1 cellular context compared by ENCODE assay signal in the genomic region with DNA sequence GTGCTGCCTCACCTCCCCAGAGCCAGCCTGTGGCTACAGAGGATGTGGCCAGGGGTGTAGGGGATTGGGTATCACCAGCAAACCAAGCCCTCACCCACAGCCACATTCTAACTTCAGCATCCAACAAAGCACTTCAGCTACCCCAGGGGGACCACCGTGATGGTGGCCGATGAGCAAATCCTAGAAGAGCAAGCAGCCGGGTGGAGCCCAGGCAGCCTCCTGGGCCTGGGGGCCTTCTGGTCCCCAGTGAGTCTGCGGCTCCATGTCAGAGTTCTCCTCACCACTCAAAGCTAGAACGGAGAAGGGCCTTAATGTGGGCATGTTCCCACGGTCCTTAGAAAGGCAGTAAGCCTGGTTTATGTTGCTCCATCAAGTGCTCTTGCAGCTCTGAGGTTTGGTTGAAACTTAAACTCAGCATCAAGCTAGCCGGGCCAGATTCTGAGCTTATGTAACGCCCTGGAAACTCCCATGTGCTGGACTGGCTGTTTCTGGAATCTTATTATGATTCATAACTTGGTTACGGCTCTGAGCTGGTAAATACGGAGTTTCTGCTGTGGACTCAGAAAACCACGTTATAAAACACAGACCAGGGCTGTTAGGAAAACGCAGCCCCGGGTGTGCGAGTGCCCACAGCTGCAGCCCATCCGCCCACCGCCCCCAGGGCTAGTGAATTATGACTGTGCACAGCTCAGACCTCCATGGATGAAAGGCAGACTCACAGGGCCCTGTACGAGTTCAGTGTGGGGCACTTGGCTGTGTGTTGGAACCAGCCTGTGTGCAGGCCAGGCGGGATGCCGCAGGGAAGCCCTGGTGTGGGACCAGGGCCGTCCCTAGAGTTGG.
TF ChIP-seq lines count a peak whose summit lies in the region.

No MANE protein-coding gene starts in this region.

TF ChIP-seq in GM12878, 131 proteins besides CTCF, POLR2A, EP300 and RAD21 (continued from another document and continues in another):
- no peak for TF ChIP-seq SMAD5 (IDR thresholded peaks at IDR 0.05; ENCODE audit: low read depth)
- TF ChIP-seq, protein P1, sequence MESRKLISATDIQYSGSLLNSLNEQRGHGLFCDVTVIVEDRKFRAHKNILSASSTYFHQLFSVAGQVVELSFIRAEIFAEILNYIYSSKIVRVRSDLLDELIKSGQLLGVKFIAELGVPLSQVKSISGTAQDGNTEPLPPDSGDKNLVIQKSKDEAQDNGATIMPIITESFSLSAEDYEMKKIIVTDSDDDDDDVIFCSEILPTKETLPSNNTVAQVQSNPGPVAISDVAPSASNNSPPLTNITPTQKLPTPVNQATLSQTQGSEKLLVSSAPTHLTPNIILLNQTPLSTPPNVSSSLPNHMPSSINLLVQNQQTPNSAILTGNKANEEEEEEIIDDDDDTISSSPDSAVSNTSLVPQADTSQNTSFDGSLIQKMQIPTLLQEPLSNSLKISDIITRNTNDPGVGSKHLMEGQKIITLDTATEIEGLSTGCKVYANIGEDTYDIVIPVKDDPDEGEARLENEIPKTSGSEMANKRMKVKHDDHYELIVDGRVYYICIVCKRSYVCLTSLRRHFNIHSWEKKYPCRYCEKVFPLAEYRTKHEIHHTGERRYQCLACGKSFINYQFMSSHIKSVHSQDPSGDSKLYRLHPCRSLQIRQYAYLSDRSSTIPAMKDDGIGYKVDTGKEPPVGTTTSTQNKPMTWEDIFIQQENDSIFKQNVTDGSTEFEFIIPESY (IDR thresholded peaks at IDR 0.05), result no peak
- TF ChIP-seq, protein P2, sequence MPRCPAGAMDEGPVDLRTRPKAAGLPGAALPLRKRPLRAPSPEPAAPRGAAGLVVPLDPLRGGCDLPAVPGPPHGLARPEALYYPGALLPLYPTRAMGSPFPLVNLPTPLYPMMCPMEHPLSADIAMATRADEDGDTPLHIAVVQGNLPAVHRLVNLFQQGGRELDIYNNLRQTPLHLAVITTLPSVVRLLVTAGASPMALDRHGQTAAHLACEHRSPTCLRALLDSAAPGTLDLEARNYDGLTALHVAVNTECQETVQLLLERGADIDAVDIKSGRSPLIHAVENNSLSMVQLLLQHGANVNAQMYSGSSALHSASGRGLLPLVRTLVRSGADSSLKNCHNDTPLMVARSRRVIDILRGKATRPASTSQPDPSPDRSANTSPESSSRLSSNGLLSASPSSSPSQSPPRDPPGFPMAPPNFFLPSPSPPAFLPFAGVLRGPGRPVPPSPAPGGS (IDR thresholded peaks at IDR 0.05; ENCODE audit: borderline replicate concordance, insufficient read depth, low read depth, low read length, poor library complexity, severe bottlenecking), result peak; percentile 95
- no peak for TF ChIP-seq MYC (IDR thresholded peaks at IDR 0.05; ENCODE audit: insufficient read depth, insufficient read length, insufficient replicate concordance, low read length, severe bottlenecking)
- no peak for TF ChIP-seq NFXL1 (IDR thresholded peaks at IDR 0.05; ENCODE audit: borderline replicate concordance)
- 0 out of 2 replicates have a peak, but pooled peaks have one; percentile 25 for TF ChIP-seq CBX5 (IDR thresholded peaks at IDR 0.05; ENCODE audit: low read depth)
- TF ChIP-seq BMI1 (IDR thresholded peaks at IDR 0.05; ENCODE audit: borderline replicate concordance), result peak; percentile 56; the same call in 1 of the 2 replicates
- TF ChIP-seq ZSCAN29 (IDR thresholded peaks at IDR 0.05), result peak; percentile 44; the same call in 1 of the 2 replicates
- TF ChIP-seq, protein P3, sequence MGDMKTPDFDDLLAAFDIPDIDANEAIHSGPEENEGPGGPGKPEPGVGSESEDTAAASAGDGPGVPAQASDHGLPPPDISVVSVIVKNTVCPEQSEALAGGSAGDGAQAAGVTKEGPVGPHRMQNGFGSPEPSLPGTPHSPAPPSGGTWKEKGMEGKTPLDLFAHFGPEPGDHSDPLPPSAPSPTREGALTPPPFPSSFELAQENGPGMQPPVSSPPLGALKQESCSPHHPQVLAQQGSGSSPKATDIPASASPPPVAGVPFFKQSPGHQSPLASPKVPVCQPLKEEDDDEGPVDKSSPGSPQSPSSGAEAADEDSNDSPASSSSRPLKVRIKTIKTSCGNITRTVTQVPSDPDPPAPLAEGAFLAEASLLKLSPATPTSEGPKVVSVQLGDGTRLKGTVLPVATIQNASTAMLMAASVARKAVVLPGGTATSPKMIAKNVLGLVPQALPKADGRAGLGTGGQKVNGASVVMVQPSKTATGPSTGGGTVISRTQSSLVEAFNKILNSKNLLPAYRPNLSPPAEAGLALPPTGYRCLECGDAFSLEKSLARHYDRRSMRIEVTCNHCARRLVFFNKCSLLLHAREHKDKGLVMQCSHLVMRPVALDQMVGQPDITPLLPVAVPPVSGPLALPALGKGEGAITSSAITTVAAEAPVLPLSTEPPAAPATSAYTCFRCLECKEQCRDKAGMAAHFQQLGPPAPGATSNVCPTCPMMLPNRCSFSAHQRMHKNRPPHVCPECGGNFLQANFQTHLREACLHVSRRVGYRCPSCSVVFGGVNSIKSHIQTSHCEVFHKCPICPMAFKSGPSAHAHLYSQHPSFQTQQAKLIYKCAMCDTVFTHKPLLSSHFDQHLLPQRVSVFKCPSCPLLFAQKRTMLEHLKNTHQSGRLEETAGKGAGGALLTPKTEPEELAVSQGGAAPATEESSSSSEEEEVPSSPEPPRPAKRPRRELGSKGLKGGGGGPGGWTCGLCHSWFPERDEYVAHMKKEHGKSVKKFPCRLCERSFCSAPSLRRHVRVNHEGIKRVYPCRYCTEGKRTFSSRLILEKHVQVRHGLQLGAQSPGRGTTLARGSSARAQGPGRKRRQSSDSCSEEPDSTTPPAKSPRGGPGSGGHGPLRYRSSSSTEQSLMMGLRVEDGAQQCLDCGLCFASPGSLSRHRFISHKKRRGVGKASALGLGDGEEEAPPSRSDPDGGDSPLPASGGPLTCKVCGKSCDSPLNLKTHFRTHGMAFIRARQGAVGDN (IDR thresholded peaks at IDR 0.05), result no peak; the same call in 1 of the 2 replicates
- TF ChIP-seq ESRRA (IDR thresholded peaks at IDR 0.05; ENCODE audit: low read length), result no peak
- TF ChIP-seq GATAD2B (conservative IDR thresholded peaks at IDR 0.05; ENCODE audit: low read depth), result peak; percentile 98
- no peak for TF ChIP-seq WRNIP1 (IDR thresholded peaks at IDR 0.05; ENCODE audit: borderline replicate concordance, low read depth, low read length)
- no peak for TF ChIP-seq MXI1 (IDR thresholded peaks at IDR 0.05; ENCODE audit: low read depth, low read length)
- TF ChIP-seq YBX1 (IDR thresholded peaks at IDR 0.05), result no peak
- TF ChIP-seq, protein P4, sequence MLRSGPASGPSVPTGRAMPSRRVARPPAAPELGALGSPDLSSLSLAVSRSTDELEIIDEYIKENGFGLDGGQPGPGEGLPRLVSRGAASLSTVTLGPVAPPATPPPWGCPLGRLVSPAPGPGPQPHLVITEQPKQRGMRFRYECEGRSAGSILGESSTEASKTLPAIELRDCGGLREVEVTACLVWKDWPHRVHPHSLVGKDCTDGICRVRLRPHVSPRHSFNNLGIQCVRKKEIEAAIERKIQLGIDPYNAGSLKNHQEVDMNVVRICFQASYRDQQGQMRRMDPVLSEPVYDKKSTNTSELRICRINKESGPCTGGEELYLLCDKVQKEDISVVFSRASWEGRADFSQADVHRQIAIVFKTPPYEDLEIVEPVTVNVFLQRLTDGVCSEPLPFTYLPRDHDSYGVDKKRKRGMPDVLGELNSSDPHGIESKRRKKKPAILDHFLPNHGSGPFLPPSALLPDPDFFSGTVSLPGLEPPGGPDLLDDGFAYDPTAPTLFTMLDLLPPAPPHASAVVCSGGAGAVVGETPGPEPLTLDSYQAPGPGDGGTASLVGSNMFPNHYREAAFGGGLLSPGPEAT (IDR thresholded peaks at IDR 0.05; ENCODE audit: low read depth), result peak; percentile 98
- no peak for TF ChIP-seq CHD1 (IDR thresholded peaks at IDR 0.05; ENCODE audit: low read depth, low read length)
- TF ChIP-seq RCOR1 (conservative IDR thresholded peaks at IDR 0.05; ENCODE audit: low read depth, low read length), result no peak
- no peak for TF ChIP-seq CHD4 (IDR thresholded peaks at IDR 0.05)
- TF ChIP-seq, protein P5, sequence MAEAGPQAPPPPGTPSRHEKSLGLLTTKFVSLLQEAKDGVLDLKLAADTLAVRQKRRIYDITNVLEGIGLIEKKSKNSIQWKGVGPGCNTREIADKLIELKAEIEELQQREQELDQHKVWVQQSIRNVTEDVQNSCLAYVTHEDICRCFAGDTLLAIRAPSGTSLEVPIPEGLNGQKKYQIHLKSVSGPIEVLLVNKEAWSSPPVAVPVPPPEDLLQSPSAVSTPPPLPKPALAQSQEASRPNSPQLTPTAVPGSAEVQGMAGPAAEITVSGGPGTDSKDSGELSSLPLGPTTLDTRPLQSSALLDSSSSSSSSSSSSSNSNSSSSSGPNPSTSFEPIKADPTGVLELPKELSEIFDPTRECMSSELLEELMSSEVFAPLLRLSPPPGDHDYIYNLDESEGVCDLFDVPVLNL (IDR thresholded peaks at IDR 0.05; ENCODE audit: low read depth, low read length), result no peak
- TF ChIP-seq, protein P6, sequence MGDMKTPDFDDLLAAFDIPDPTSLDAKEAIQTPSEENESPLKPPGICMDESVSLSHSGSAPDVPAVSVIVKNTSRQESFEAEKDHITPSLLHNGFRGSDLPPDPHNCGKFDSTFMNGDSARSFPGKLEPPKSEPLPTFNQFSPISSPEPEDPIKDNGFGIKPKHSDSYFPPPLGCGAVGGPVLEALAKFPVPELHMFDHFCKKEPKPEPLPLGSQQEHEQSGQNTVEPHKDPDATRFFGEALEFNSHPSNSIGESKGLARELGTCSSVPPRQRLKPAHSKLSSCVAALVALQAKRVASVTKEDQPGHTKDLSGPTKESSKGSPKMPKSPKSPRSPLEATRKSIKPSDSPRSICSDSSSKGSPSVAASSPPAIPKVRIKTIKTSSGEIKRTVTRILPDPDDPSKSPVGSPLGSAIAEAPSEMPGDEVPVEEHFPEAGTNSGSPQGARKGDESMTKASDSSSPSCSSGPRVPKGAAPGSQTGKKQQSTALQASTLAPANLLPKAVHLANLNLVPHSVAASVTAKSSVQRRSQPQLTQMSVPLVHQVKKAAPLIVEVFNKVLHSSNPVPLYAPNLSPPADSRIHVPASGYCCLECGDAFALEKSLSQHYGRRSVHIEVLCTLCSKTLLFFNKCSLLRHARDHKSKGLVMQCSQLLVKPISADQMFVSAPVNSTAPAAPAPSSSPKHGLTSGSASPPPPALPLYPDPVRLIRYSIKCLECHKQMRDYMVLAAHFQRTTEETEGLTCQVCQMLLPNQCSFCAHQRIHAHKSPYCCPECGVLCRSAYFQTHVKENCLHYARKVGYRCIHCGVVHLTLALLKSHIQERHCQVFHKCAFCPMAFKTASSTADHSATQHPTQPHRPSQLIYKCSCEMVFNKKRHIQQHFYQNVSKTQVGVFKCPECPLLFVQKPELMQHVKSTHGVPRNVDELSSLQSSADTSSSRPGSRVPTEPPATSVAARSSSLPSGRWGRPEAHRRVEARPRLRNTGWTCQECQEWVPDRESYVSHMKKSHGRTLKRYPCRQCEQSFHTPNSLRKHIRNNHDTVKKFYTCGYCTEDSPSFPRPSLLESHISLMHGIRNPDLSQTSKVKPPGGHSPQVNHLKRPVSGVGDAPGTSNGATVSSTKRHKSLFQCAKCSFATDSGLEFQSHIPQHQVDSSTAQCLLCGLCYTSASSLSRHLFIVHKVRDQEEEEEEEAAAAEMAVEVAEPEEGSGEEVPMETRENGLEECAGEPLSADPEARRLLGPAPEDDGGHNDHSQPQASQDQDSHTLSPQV (IDR thresholded peaks at IDR 0.05), result 0 out of 2 replicates have a peak, but pooled peaks have one; percentile 23
- no peak for TF ChIP-seq NRF1 (conservative IDR thresholded peaks at IDR 0.05; ENCODE audit: low read depth, low read length)
- TF ChIP-seq SRF (IDR thresholded peaks at IDR 0.05; ENCODE audit: low read depth in 2 of 2, low read length in 2 of 2), result no peak
- TF ChIP-seq NR2F1 (conservative IDR thresholded peaks at IDR 0.05), result 0 out of 2 replicates have a peak, but pooled peaks have one; percentile 29
- TF ChIP-seq, protein P7, sequence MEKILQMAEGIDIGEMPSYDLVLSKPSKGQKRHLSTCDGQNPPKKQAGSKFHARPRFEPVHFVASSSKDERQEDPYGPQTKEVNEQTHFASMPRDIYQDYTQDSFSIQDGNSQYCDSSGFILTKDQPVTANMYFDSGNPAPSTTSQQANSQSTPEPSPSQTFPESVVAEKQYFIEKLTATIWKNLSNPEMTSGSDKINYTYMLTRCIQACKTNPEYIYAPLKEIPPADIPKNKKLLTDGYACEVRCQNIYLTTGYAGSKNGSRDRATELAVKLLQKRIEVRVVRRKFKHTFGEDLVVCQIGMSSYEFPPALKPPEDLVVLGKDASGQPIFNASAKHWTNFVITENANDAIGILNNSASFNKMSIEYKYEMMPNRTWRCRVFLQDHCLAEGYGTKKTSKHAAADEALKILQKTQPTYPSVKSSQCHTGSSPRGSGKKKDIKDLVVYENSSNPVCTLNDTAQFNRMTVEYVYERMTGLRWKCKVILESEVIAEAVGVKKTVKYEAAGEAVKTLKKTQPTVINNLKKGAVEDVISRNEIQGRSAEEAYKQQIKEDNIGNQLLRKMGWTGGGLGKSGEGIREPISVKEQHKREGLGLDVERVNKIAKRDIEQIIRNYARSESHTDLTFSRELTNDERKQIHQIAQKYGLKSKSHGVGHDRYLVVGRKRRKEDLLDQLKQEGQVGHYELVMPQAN (conservative IDR thresholded peaks at IDR 0.05), result no peak; the same call in 1 of the 2 replicates
- TF ChIP-seq SIN3A (IDR thresholded peaks at IDR 0.05; ENCODE audit: low read depth, low read length), result no peak
- TF ChIP-seq KLF5 (IDR thresholded peaks at IDR 0.05; ENCODE audit: partially characterized antibody), result no peak
- TF ChIP-seq FOS (IDR thresholded peaks at IDR 0.05; ENCODE audit: borderline replicate concordance, extremely low read depth, insufficient read length), result no peak
- TF ChIP-seq NR2C2 (IDR thresholded peaks at IDR 0.05; ENCODE audit: borderline replicate concordance, control insufficient read depth, insufficient read length, low read depth), result no peak
- TF ChIP-seq NBN (IDR thresholded peaks at IDR 0.05), result peak; percentile 68; the same call in 1 of the 2 replicates
- TF ChIP-seq ZNF622 (IDR thresholded peaks at IDR 0.05), result no peak
- TF ChIP-seq BRCA1 (IDR thresholded peaks at IDR 0.05; ENCODE audit: low read depth, low read length), result no peak
- TF ChIP-seq FOXK2 (IDR thresholded peaks at IDR 0.05), result 0 out of 2 replicates have a peak, but pooled peaks have one; percentile 27
- TF ChIP-seq MYB (IDR thresholded peaks at IDR 0.05; ENCODE audit: borderline replicate concordance, low read depth, low read length), result no peak
- TF ChIP-seq, protein P8, sequence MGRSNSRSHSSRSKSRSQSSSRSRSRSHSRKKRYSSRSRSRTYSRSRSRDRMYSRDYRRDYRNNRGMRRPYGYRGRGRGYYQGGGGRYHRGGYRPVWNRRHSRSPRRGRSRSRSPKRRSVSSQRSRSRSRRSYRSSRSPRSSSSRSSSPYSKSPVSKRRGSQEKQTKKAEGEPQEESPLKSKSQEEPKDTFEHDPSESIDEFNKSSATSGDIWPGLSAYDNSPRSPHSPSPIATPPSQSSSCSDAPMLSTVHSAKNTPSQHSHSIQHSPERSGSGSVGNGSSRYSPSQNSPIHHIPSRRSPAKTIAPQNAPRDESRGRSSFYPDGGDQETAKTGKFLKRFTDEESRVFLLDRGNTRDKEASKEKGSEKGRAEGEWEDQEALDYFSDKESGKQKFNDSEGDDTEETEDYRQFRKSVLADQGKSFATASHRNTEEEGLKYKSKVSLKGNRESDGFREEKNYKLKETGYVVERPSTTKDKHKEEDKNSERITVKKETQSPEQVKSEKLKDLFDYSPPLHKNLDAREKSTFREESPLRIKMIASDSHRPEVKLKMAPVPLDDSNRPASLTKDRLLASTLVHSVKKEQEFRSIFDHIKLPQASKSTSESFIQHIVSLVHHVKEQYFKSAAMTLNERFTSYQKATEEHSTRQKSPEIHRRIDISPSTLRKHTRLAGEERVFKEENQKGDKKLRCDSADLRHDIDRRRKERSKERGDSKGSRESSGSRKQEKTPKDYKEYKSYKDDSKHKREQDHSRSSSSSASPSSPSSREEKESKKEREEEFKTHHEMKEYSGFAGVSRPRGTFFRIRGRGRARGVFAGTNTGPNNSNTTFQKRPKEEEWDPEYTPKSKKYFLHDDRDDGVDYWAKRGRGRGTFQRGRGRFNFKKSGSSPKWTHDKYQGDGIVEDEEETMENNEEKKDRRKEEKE (IDR thresholded peaks at IDR 0.05), result no peak
- no peak for TF ChIP-seq HDAC2 (IDR thresholded peaks at IDR 0.05)
